In genomic region chr19:6576869-6577281, GRCh38 we compare ENCODE assay signal across 15 cellular contexts. TPM values are rescaled to one million over a fixed set of nuclear protein-coding genes. Genes with fewer than 3 reads are reported as not detected.
DNase-seq lines count a peak whose midpoint lies in the region; ATAC-seq and TF ChIP-seq lines count a peak whose summit lies in the region.
"Had no signal": no experiment of that assay in that cellular context is flagged by ENCODE, and none has a peak within 500 bp of the region (broad histone marks: within the 10 kb centered on the region; RNA-seq: fewer than 3 reads in every experiment).

No MANE protein-coding gene starts in this region.

- H3K4me2 ChIP-seq in DOHH2 (ENCODE audit: low read length): peak overlapping the region; percentile 80

- no peak for TF ChIP-seq POLR2A in erythroblast (IDR thresholded peaks at IDR 0.05; ENCODE audit: low read length)

- TF ChIP-seq CTCF in DOHH2 (IDR thresholded peaks at IDR 0.05; ENCODE audit: low read depth, low read length, poor library complexity, severe bottlenecking): no peak

- H3K4me1 ChIP-seq in DOHH2 (ENCODE audit: control insufficient read depth, low read length): peaks cover 84% of the 10 kb centered on the region
- H3K4me1 ChIP-seq: psoas muscle had no signal

- peaks cover 5% of the 10 kb centered on the region for H3K36me3 ChIP-seq in DOHH2 (ENCODE audit: control insufficient read depth, low read length)
- H3K36me3 ChIP-seq: cardiac muscle cell, heart right ventricle had no signal

- peaks cover 27% of the 10 kb centered on the region for H3F3A ChIP-seq in DOHH2 (ENCODE audit: control insufficient read depth, insufficient read depth)

- H4K20me1 ChIP-seq in DOHH2 (ENCODE audit: control insufficient read depth, insufficient read depth, low read depth, low read length): no peaks in the 10 kb centered on the region

- peaks cover 6% of the 10 kb centered on the region; the same call in 1 of the 2 replicates for H3K9me3 ChIP-seq in DOHH2 (ENCODE audit: control insufficient read depth, insufficient read depth, low read length)
- H3K9me3 ChIP-seq: psoas muscle had no signal

- no peaks in the 10 kb centered on the region for H3K27me3 ChIP-seq in DOHH2 (ENCODE audit: control insufficient read depth, low read length)
- H3K27me3 ChIP-seq: cardiac muscle cell had no signal

- DNase-seq in RPMI8226 (peak; percentile 56), erythroblast (lab: John Stamatoyannopoulos, UW) (peak; percentile 65 to 84), Right ventricle myocardium inferior (ENCODE audit: missing footprints) (no peak), COLO829 (ENCODE audit: low spot score) (no peak)
- no peak for DNase-seq in stimulated activated naive CD4-positive, alpha-beta T cell (lab: John Stamatoyannopoulos, UW)
- DNase-seq in activated CD4-positive, alpha-beta T cell treated with anti-CD3 and anti-CD28 coated beads, Interleukin-2, amount 50 U/mL, for 48 hours: no peak
- DNase-seq: dorsolateral prefrontal cortex, H7, heart right ventricle, NCI-H2029, NCI-H524 treated with DMSO at 0.1 percent for 48 hours, psoas muscle had no signal

- H3K27ac ChIP-seq in DOHH2 (ENCODE audit: low read depth, low read length): peak overlapping the region; percentile 96
- H3K27ac ChIP-seq: cardiac muscle cell, dorsolateral prefrontal cortex, psoas muscle had no signal

- H3K4me3 ChIP-seq in DOHH2 (ENCODE audit: low read length): peak overlapping the region; percentile 60
- H3K4me3 ChIP-seq: cardiac muscle cell, dorsolateral prefrontal cortex, heart right ventricle, psoas muscle had no signal

- ATAC-seq in HG02970 (IDR thresholded peaks at IDR 0.05; ENCODE audit: low FRiP score, unreplicated experiment): peak; percentile 6
- ATAC-seq in Right ventricle myocardium inferior: no peak
- ATAC-seq: psoas muscle had no signal

- H3K9me2 ChIP-seq in DOHH2 (replicated peaks; ENCODE audit: control insufficient read depth, low read length): no peaks in the 10 kb centered on the region

- intact Hi-C loops in Right ventricle myocardium inferior (cut with DNase I): no loop called here

- no peaks in the 10 kb centered on the region for H3K79me2 ChIP-seq in DOHH2 (ENCODE audit: control insufficient read depth, low read length)

RNA-seq across cellular contexts. Expression of gene CD70, which starts 14.1 kb away (rescaled TPM):
- total RNA-seq in Right ventricle myocardium inferior: not detected
- total RNA-seq: cardiac muscle cell, psoas muscle had no signal

RNA-seq across cellular contexts. Expression of gene TNFSF9, which starts 46.0 kb away (rescaled TPM):
- 0.78 TPM for total RNA-seq in Right ventricle myocardium inferior

Comparison
In these comparisons a context has a peak if more than half of its experiments do, and no peak if none do; other contexts are left out.
1. DNase-seq: peak in RPMI8226 (single experiment) and erythroblast (2 of 2); none in stimulated activated naive CD4-positive, alpha-beta T cell (0 of 6), Right ventricle myocardium inferior (single experiment), activated CD4-positive, alpha-beta T cell treated with anti-CD3 and anti-CD28 coated beads, Interleukin-2, amount 50 U/mL, for 48 hours (0 of 2) and COLO829 (single experiment).